ENCODE assay signal across 9 cellular contexts in the genomic region with DNA sequence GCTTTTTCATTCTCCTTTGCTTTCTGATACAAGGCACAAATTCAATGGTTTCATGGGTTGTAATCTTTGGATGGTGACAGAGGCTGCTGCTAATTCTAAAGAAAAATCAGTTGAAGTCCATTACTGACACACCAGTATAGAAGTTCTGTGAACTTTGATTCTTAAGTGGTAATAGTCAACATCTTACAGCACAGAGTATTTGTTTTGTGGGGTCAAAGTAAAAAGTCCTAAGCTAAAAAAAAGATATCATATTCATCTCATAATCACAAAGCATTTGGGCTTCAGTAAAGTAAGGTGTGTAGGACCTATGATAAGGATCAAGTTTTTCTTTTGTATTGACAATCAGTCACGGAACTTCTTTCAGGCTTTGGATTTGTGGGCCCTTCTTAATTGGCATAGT. TPM values are rescaled to one million over a fixed set of nuclear protein-coding genes. Genes with fewer than 3 reads are reported as not detected.
DNase-seq lines count a peak whose midpoint lies in the region; ATAC-seq, FAIRE-seq and TF ChIP-seq lines count a peak whose summit lies in the region.
"Had no signal": no experiment of that assay in that cellular context is flagged by ENCODE, and none has a peak within 500 bp of the region (broad histone marks: within the 10 kb centered on the region; RNA-seq: fewer than 3 reads in every experiment).

No MANE protein-coding gene starts in this region.

- no peaks in the 10 kb centered on the region for H3K27me3 ChIP-seq in K562 (ENCODE audit: control insufficient read depth in 2 of 2, insufficient read depth in 2 of 2, low read length in 2 of 2)
- no peaks in the 10 kb centered on the region for H3K27me3 ChIP-seq in muscle layer of duodenum (ENCODE audit: low read depth, low read length)

- H3K36me3 ChIP-seq in K562 (ENCODE audit: control insufficient read depth, insufficient read depth, low read length) = peaks cover 18% of the 10 kb centered on the region; the same call in 2 of the 3 replicates
- peaks cover 0 to 4% of the 10 kb centered on the region in 2 donors for H3K36me3 ChIP-seq in muscle layer of duodenum (ENCODE audit: control insufficient read depth in 1 of 2, insufficient read depth in 2 of 2, low read length in 2 of 2)

- POLR2A ChIA-PET in K562 (lab: Yijun Ruan, JAX) = no interaction called here

- TF ChIP-seq EP300 in K562 (IDR thresholded peaks at IDR 0.05; ENCODE audit: low read length) = no peak

- no peak for TF ChIP-seq CTCF in K562 (IDR thresholded peaks at IDR 0.05 in 2 of 3, conservative IDR thresholded peaks at IDR 0.05 in 1 of 3; ENCODE audit: insufficient read depth in 2 of 3, low read depth in 1 of 3, low read length in 3 of 3)

- CTCF ChIA-PET in K562 (lab: Yijun Ruan, JAX; ENCODE audit: low intra/inter-chr PET ratio) = no interaction called here

- H3K27me3 Mint-ChIP-seq in stimulated activated naive CD8-positive, alpha-beta T cell treated with anti-CD3 and anti-CD28 coated beads, Interleukin-15, Interleukin-2, amounts not matched to agents 100 ng/mL and 50 ng/mL, for 24 hours = no peaks in the 10 kb centered on the region

- no peak for DNase-seq in stimulated activated naive CD8-positive, alpha-beta T cell treated with anti-CD3 and anti-CD28 coated beads, Interleukin-15, Interleukin-2, amounts not matched to agents 100 U/mL and 50 U/mL, for 24 hours
- DNase-seq in K562 (ENCODE audit: extremely low read depth in 1 of 4, low spot score in 3 of 4) = no peak
- no peak for DNase-seq in H4 (ENCODE audit: low spot score)
- DNase-seq in posterior cingulate gyrus = no peak
- DNase-seq in NCI-H345 (lab: John Stamatoyannopoulos, UW) = no peak
- DNase-seq: NCI-H1436 had no signal

- no peak overlapping the region for H2AFZ ChIP-seq in K562 (ENCODE audit: low read depth, low read length)

- in situ Hi-C loops in K562 (cut with MboI) = loop anchor here (25.0 kb wide), 2 partner anchors 462 to 987 kb away; no protein-coding TSS in a partner anchor

- peak; percentile 26 for FAIRE-seq in K562 (lab: Jason Lieb, UNC)

- peak overlapping the region; percentile 87 for H3K4me2 ChIP-seq in K562 (ENCODE audit: insufficient read depth, low read length)

- 45% methylated on average over 1 of the region's 1 CpG for WGBS in K562 (ENCODE audit: insufficient coverage, low coverage, missing lambda C conversion rate)

- H3K4me1 ChIP-seq in K562 (replicated peaks in 1 of 2; ENCODE audit: control insufficient read depth in 2 of 2, insufficient read depth in 2 of 2, low read length in 2 of 2) (peaks cover 4 to 6% of the 10 kb centered on the region in 2 experiments; a peak in 3 of 5 replicates), muscle layer of duodenum (ENCODE audit: control insufficient read depth in 1 of 2, insufficient read depth in 2 of 2, low read length in 2 of 2) (peaks cover 17 to 34% of the 10 kb centered on the region in 2 donors)

- peaks cover 3% of the 10 kb centered on the region; the same call in 1 of the 3 replicates for H3K79me2 ChIP-seq in K562 (ENCODE audit: control insufficient read depth, insufficient read depth, low read length)

- TF ChIP-seq POLR2A in K562 (conservative IDR thresholded peaks at IDR 0.05) = no peak

- H3K9me3 ChIP-seq in K562 (replicated peaks; ENCODE audit: control insufficient read depth, insufficient read depth, low read depth, low read length) = no peaks in the 10 kb centered on the region
- H3K9me3 ChIP-seq in muscle layer of duodenum (ENCODE audit: control insufficient read depth in 1 of 2, low read length in 2 of 2) = no peaks in the 10 kb centered on the region

- intact Hi-C loops in K562 (cut with micrococcal nuclease) = loop anchor here (10.0 kb wide), 3 partner anchors 131 to 331 kb away; a partner anchor contains a TSS
- intact Hi-C loops in posterior cingulate gyrus (cut with DNase I) = loop anchor here (5.0 kb wide), 1 partner anchor 477 kb away; a partner anchor contains a TSS

- peak overlapping the region in 1 of 2 experiments; percentile 78; a peak in 1 of 4 replicates for H3K9ac ChIP-seq in K562 (ENCODE audit: insufficient read depth in 1 of 2, low read depth in 2 of 2, low read length in 2 of 2)

- H3K27ac Mint-ChIP-seq in stimulated activated naive CD8-positive, alpha-beta T cell treated with anti-CD3 and anti-CD28 coated beads, Interleukin-15, Interleukin-2, amounts not matched to agents 100 ng/mL and 50 ng/mL, for 24 hours = peak overlapping the region; percentile 91

- no peaks in the 10 kb centered on the region for H3K9me1 ChIP-seq in K562 (ENCODE audit: control insufficient read depth, insufficient read depth, low read length)

- ATAC-seq in stimulated activated naive CD8-positive, alpha-beta T cell treated with anti-CD3 and anti-CD28 coated beads, Interleukin-15, Interleukin-2, amounts not matched to agents 100 U/mL and 50 U/mL, for 24 hours = no peak
- ATAC-seq in K562 (no peak), GM21390 (IDR thresholded peaks at IDR 0.05; ENCODE audit: unreplicated experiment) (no peak)

- no peaks in the 10 kb centered on the region for H4K20me1 ChIP-seq in K562 (replicated peaks; ENCODE audit: control insufficient read depth, insufficient read depth, low read length)

- H3K4me1 Mint-ChIP-seq in stimulated activated naive CD8-positive, alpha-beta T cell treated with anti-CD3 and anti-CD28 coated beads, Interleukin-15, Interleukin-2, amounts not matched to agents 100 ng/mL and 50 ng/mL, for 24 hours (ENCODE audit: low read depth) = peaks cover 56% of the 10 kb centered on the region

- H3K9me3 Mint-ChIP-seq in stimulated activated naive CD8-positive, alpha-beta T cell treated with anti-CD3 and anti-CD28 coated beads, Interleukin-15, Interleukin-2, amounts not matched to agents 100 ng/mL and 50 ng/mL, for 24 hours = no peaks in the 10 kb centered on the region

- TF ChIP-seq RAD21 in K562 (CRISPR knock-in tag; conservative IDR thresholded peaks at IDR 0.05 in 1 of 2, IDR thresholded peaks at IDR 0.05 in 1 of 2) = no peak

- peak overlapping the region; percentile 89 for H3K4me3 Mint-ChIP-seq in stimulated activated naive CD8-positive, alpha-beta T cell treated with anti-CD3 and anti-CD28 coated beads, Interleukin-15, Interleukin-2, amounts not matched to agents 100 ng/mL and 50 ng/mL, for 24 hours

- peaks cover 31% of the 10 kb centered on the region for H3K36me3 Mint-ChIP-seq in stimulated activated naive CD8-positive, alpha-beta T cell treated with anti-CD3 and anti-CD28 coated beads, Interleukin-15, Interleukin-2, amounts not matched to agents 100 ng/mL and 50 ng/mL, for 24 hours (ENCODE audit: low read depth)

- no TSS peak for BruUV-seq in K562 (replicated peaks; lab: Mats Ljungman, UMichigan)

- no peak overlapping the region for H3K27ac ChIP-seq in K562 (ENCODE audit: extremely low read depth, low read depth, low read length)
- H3K27ac ChIP-seq in muscle layer of duodenum (ENCODE audit: low read length) = no peak overlapping the region

- H3K4me3 ChIP-seq in K562 (no peak overlapping the region), muscle layer of duodenum (ENCODE audit: low read depth in 1 of 2, low read length in 2 of 2) (peak overlapping the region; percentile 89 to 93)

TF ChIP-seq in K562, 482 proteins besides CTCF, POLR2A, EP300 and RAD21 (continues in another document):
- no peak for TF ChIP-seq BDP1 (IDR thresholded peaks at IDR 0.05; ENCODE audit: insufficient read depth, insufficient read length)

RNA-seq across cellular contexts. Expression of a gene that starts 1.1 kb away (rescaled TPM):
- total RNA-seq in K562 (2011; cell fraction: chromatin; rRNA removed; ENCODE audit: low replicate concordance) = 8.1 and 17.6 TPM in 2 replicates
- total RNA-seq in K562 (2011; cell fraction: nucleolus; rRNA removed) = 6.7 and 7.2 TPM in 2 replicates
- 8.9 and 9.9 TPM in 2 replicates for total RNA-seq in K562 (2011; cell fraction: nucleoplasm; rRNA removed)
- total RNA-seq in K562 (2014; rRNA removed) (3.6 and 4.4 TPM in 2 replicates), K562 (2014; rRNA removed; fragmentation: Illumina TruSeq; extraction: Trizol) (6.7 and 6.9 TPM in 2 replicates), K562 (2015; rRNA removed; fragmentation: Illumina TruSeq; extraction: Trizol) (7.3 and 8.6 TPM in 2 replicates), K562 (2021) (4.7 and 5.4 TPM in 2 replicates)
- polyA plus RNA-seq in K562 (2011; rRNA removed) (7.0 and 10.1 TPM in 2 replicates), K562 (2014; fragmentation: Illumina TruSeq; extraction: Trizol) (4.7 and 6.6 TPM in 2 replicates), K562 (2014; fragmentation: Nextera tagmentation; extraction: Ambion mirVana) (10 to 100 TPM; 10.1 to 12.1 TPM), K562 (2014; rRNA removed) (3.5 and 5.4 TPM in 2 replicates)
- 4.5 and 4.7 TPM in 2 replicates for polyA plus RNA-seq in K562 (2011; cell fraction: cytosol; rRNA removed)
- polyA plus RNA-seq in K562 (2011; cell fraction: nucleus; rRNA removed) = 5.4 and 6.3 TPM in 2 replicates
- polyA plus RNA-seq in K562 (2012) = 4.1 and 5.0 TPM in 2 replicates
- 14.7 and 15.4 TPM in 2 replicates for polyA minus RNA-seq in K562 (2011; rRNA and poly(A)+ RNA removed)
- polyA minus RNA-seq in K562 (2011; cell fraction: cytosol; rRNA and poly(A)+ RNA removed) = 3.2 and 3.9 TPM in 2 replicates
- 11.7 and 22.1 TPM in 2 replicates for polyA minus RNA-seq in K562 (2011; cell fraction: nucleus; rRNA and poly(A)+ RNA removed)
- 6.8 and 9.1 TPM in 2 replicates for total RNA-seq in H4 (2014; rRNA removed; shearing (Covaris generic))

RNA-seq across cellular contexts. Expression of a gene that starts 1.2 kb away (rescaled TPM):
- 1.3 and 3.1 TPM in 2 replicates for total RNA-seq in K562 (2011; cell fraction: chromatin; rRNA removed; ENCODE audit: low replicate concordance)
- total RNA-seq in K562 (2011; cell fraction: nucleolus; rRNA removed) = 0.67 and 1.1 TPM in 2 replicates
- 2.6 and 4.4 TPM in 2 replicates for total RNA-seq in K562 (2011; cell fraction: nucleoplasm; rRNA removed)
- total RNA-seq in K562 (2014; rRNA removed) (0.69 and 1.0 TPM in 2 replicates), K562 (2014; rRNA removed; fragmentation: Illumina TruSeq; extraction: Trizol) (0.87 and 0.99 TPM in 2 replicates), K562 (2015; rRNA removed; fragmentation: Illumina TruSeq; extraction: Trizol) (1.3 and 1.5 TPM in 2 replicates), K562 (2021) (1.1 and 1.2 TPM in 2 replicates)
- polyA plus RNA-seq in K562 (2011; rRNA removed) (0.68 and 0.99 TPM in 2 replicates), K562 (2014; fragmentation: Illumina TruSeq; extraction: Trizol) (0.62 and 0.85 TPM in 2 replicates), K562 (2014; fragmentation: Nextera tagmentation; extraction: Ambion mirVana) (under 1 TPM; 0.28 to 0.63 TPM), K562 (2014; rRNA removed) (0.59 and 1.2 TPM in 2 replicates)
- polyA plus RNA-seq in K562 (2011; cell fraction: cytosol; rRNA removed) = 0.21 and 0.25 TPM in 2 replicates
- polyA plus RNA-seq in K562 (2011; cell fraction: nucleus; rRNA removed) = 0.74 TPM in 2 replicates
- 0.78 and 1.0 TPM in 2 replicates for polyA plus RNA-seq in K562 (2012)
- polyA minus RNA-seq in K562 (2011; rRNA and poly(A)+ RNA removed) = 0.84 and 2.2 TPM in 2 replicates
- polyA minus RNA-seq in K562 (2011; cell fraction: cytosol; rRNA and poly(A)+ RNA removed) = not detected in 2 replicates
- polyA minus RNA-seq in K562 (2011; cell fraction: nucleus; rRNA and poly(A)+ RNA removed) = 1.00 and 1.8 TPM in 2 replicates
- 1.2 and 3.0 TPM in 2 replicates for total RNA-seq in H4 (2014; rRNA removed; shearing (Covaris generic))
